32 cellular contexts compared by ENCODE assay signal in genomic region chr13:28044608-28045007, GRCh38. TPM values are rescaled to one million over a fixed set of nuclear protein-coding genes. Genes with fewer than 3 reads are reported as not detected.
"Had no signal": no experiment of that assay in that cellular context is flagged by ENCODE, and none has a peak within 500 bp of the region (broad histone marks: within the 10 kb centered on the region; RNA-seq: fewer than 3 reads in every experiment).

No MANE protein-coding gene starts in this region.

- H3K4me2 ChIP-seq: hepatocyte had no signal

- ATAC-seq: activated CD8-positive, alpha-beta T cell treated with anti-CD3 and anti-CD28 coated beads, Interleukin-2, amount 10 ng/mL, durations not matched to agents 7 days and 5 days; activated naive CD8-positive, alpha-beta T cell treated with anti-CD3 and anti-CD28 coated beads, Interleukin-2, amount 50 U/mL, for 24 hours; mucosa of descending colon; right cardiac atrium; stimulated activated naive CD8-positive, alpha-beta T cell treated with anti-CD3 and anti-CD28 coated beads, Interleukin-15, amount 100 ng/mL, for 72 hours had no signal

- H3K9me3 ChIP-seq: mucosa of descending colon, tibial artery had no signal

- H3K27ac Mint-ChIP-seq: activated CD8-positive, alpha-beta T cell treated with anti-CD3 and anti-CD28 coated beads, Interleukin-2, amount 10 ng/mL, durations not matched to agents 7 days and 5 days; activated naive CD8-positive, alpha-beta T cell treated with anti-CD3 and anti-CD28 coated beads, Interleukin-2, amount 50 U/mL, for 24 hours; activated T-helper 1 cell treated with anti-CD3 and anti-CD28 coated beads, Interleukin-12 subunit alpha, Interleukin-12 subunit beta, Interleukin-2, Interleukin-4 antibody, amounts not matched to agents 30 ng/mL and 10 ng/mL and 1 ng/mL, durations not matched to agents 14 hours and 24 hours and 36 hours; immature natural killer cell; nephron progenitor cell; stimulated activated naive CD8-positive, alpha-beta T cell treated with anti-CD3 and anti-CD28 coated beads, Interleukin-15, amount 100 ng/mL, for 72 hours; T-helper 2 cell treated with Interferon-gamma antibody and Interleukin-4, amounts not matched to agents 5 μg/mL and 100 μg/mL, for 36 hours had no signal

- H3K36me3 ChIP-seq: cardiac muscle cell, tibial artery had no signal

- H3K9ac ChIP-seq: parathyroid adenoma had no signal

- H3K4me3 ChIP-seq: cardiac muscle cell, hepatocyte, mucosa of descending colon, tibial artery had no signal

- H3K4me3 Mint-ChIP-seq: activated CD8-positive, alpha-beta T cell treated with anti-CD3 and anti-CD28 coated beads, Interleukin-2, amount 10 ng/mL, durations not matched to agents 7 days and 5 days; activated naive CD8-positive, alpha-beta T cell treated with anti-CD3 and anti-CD28 coated beads, Interleukin-2, amount 50 U/mL, for 24 hours; activated T-helper 1 cell treated with anti-CD3 and anti-CD28 coated beads, Interleukin-12 subunit alpha, Interleukin-12 subunit beta, Interleukin-2, Interleukin-4 antibody, amounts not matched to agents 30 ng/mL and 10 ng/mL and 1 ng/mL, durations not matched to agents 14 hours and 24 hours and 36 hours; immature natural killer cell; nephron progenitor cell; stimulated activated naive CD8-positive, alpha-beta T cell treated with anti-CD3 and anti-CD28 coated beads, Interleukin-15, amount 100 ng/mL, for 72 hours; T-helper 2 cell treated with Interferon-gamma antibody and Interleukin-4, amounts not matched to agents 5 μg/mL and 100 μg/mL, for 36 hours had no signal

- H3K27ac ChIP-seq: cardiac muscle cell, hepatocyte, parathyroid adenoma, tibial artery, VCaP had no signal

- DNase-seq: activated CD4-positive, alpha-beta T cell treated with anti-CD3 and anti-CD28 coated beads for 1 hour; activated CD4-positive, alpha-beta T cell treated with anti-CD3 and anti-CD28 coated beads, Interleukin-2, amount 50 U/mL, for 1 hour; activated CD8-positive, alpha-beta T cell treated with anti-CD3 and anti-CD28 coated beads, Interleukin-2, amount 10 ng/mL, durations not matched to agents 7 days and 5 days; activated gamma-delta T cell; activated naive CD4-positive, alpha-beta T cell treated with anti-CD3 and anti-CD28 coated beads, Interleukin-2, amount 50 U/mL, for 16 hours; activated naive CD8-positive, alpha-beta T cell treated with anti-CD3 and anti-CD28 coated beads, Interleukin-2, amount 50 U/mL, for 24 hours; dermis blood vessel endothelial cell; effector CD8-positive, alpha-beta T cell; erythroblast; foreskin melanocyte; immature natural killer cell; kidney glomerular epithelial cell; mesenchymal stem cell; mucosa of descending colon; nephron progenitor cell; nucleus accumbens; right cardiac atrium; stimulated activated CD4-positive, alpha-beta T cell treated with anti-CD3 and anti-CD28 coated beads, Interleukin-12 subunit alpha, Interleukin-12 subunit beta, amount 100 ng/mL, for 4 hours; stimulated activated CD4-positive, alpha-beta T cell treated with anti-CD3 and anti-CD28 coated beads, Interleukin-4, amount 100 ng/mL, for 4 hours; stimulated activated naive CD8-positive, alpha-beta T cell treated with anti-CD3 and anti-CD28 coated beads, Interleukin-15, amount 100 ng/mL, for 72 hours; tibial artery had no signal

- H2AFZ ChIP-seq: hepatocyte, parathyroid adenoma had no signal

- H3K36me3 Mint-ChIP-seq: immature natural killer cell had no signal

- H3K9me3 Mint-ChIP-seq: activated naive CD8-positive, alpha-beta T cell treated with anti-CD3 and anti-CD28 coated beads, Interleukin-2, amount 50 U/mL, for 24 hours; activated T-helper 1 cell treated with anti-CD3 and anti-CD28 coated beads, Interleukin-12 subunit alpha, Interleukin-12 subunit beta, Interleukin-2, Interleukin-4 antibody, amounts not matched to agents 30 ng/mL and 10 ng/mL and 1 ng/mL, durations not matched to agents 14 hours and 24 hours and 36 hours; immature natural killer cell; nephron progenitor cell; stimulated activated naive CD8-positive, alpha-beta T cell treated with anti-CD3 and anti-CD28 coated beads, Interleukin-15, amount 100 ng/mL, for 72 hours; T-helper 2 cell treated with Interferon-gamma antibody and Interleukin-4, amounts not matched to agents 5 μg/mL and 100 μg/mL, for 36 hours had no signal

- H3K27me3 ChIP-seq: tibial artery had no signal

- H3K79me2 ChIP-seq: hepatocyte, parathyroid adenoma had no signal

- H3K4me1 ChIP-seq: parathyroid adenoma, tibial artery had no signal

RNA-seq across cellular contexts. Expression of gene FLT3, which starts 55.8 kb away (rescaled TPM):
- total RNA-seq: activated CD8-positive, alpha-beta T cell treated with anti-CD3 and anti-CD28 coated beads, Interleukin-2, amount 10 ng/mL, durations not matched to agents 7 days and 5 days; activated T-helper 1 cell treated with anti-CD3 and anti-CD28 coated beads, Interleukin-12 subunit alpha, Interleukin-12 subunit beta, Interleukin-2, Interleukin-4 antibody, amounts not matched to agents 30 ng/mL and 10 ng/mL and 1 ng/mL, durations not matched to agents 14 hours and 24 hours and 36 hours; chondrocyte; dermis blood vessel endothelial cell; pulmonary artery endothelial cell had no signal
- polyA plus RNA-seq: cardiac muscle cell had no signal

RNA-seq across cellular contexts. Expression of gene URAD, which starts 56.1 kb away (rescaled TPM):
- total RNA-seq: activated CD8-positive, alpha-beta T cell treated with anti-CD3 and anti-CD28 coated beads, Interleukin-2, amount 10 ng/mL, durations not matched to agents 7 days and 5 days; activated T-helper 1 cell treated with anti-CD3 and anti-CD28 coated beads, Interleukin-12 subunit alpha, Interleukin-12 subunit beta, Interleukin-2, Interleukin-4 antibody, amounts not matched to agents 30 ng/mL and 10 ng/mL and 1 ng/mL, durations not matched to agents 14 hours and 24 hours and 36 hours; cardiac muscle cell; chondrocyte; dermis blood vessel endothelial cell; liver; pulmonary artery endothelial cell; right cardiac atrium; skeletal muscle tissue; ureter had no signal
- polyA plus RNA-seq: cardiac muscle cell, immature natural killer cell, liver, right cardiac atrium had no signal
